Comparison of ENCODE assay signal across 8 cellular contexts in genomic region chr19:48614436-48615144, GRCh38. TPM values are rescaled to one million over a fixed set of nuclear protein-coding genes. Genes with fewer than 3 reads are reported as not detected.
DNase-seq lines count a peak whose midpoint lies in the region; ATAC-seq and TF ChIP-seq lines count a peak whose summit lies in the region.

TSS of gene FAM83E (minus strand) at chr19:48615076. CDS start at chr19:48613372, 1,704 bp downstream.

- peaks cover 70% of the 10 kb centered on the region for H3F3A ChIP-seq in PC-9 (ENCODE audit: insufficient read depth, low read depth)

- H3K79me2 ChIP-seq in PC-9 (ENCODE audit: low read depth), result peaks cover 40% of the 10 kb centered on the region

- no peaks in the 10 kb centered on the region for H3K9me3 ChIP-seq in PC-9 (ENCODE audit: insufficient read depth, low read depth)
- H3K9me3 ChIP-seq in stomach, result no peaks in the 10 kb centered on the region

- WGBS in stomach, 5 donors, result 23 to 54% (median 30%) methylated on average over 23 to 29 of the region's 29 CpGs

- POLR2A ChIA-PET in PC-9 (lab: Charles Lee; ENCODE audit: unreplicated experiment), result interaction anchor here (0.5 kb wide), 1 partner anchor 265 kb away, joined by 19 read pairs; no protein-coding TSS in a partner anchor

- H3K4me3 ChIP-seq in PC-9 (peak within 1 kb of the TSS; percentile 92), stomach (peak within 1 kb of the TSS; percentile 23 to 93 (median 60))

- peak within 1 kb of the TSS; percentile 91 for H3K27ac ChIP-seq in PC-9
- H3K27ac ChIP-seq in stomach, result peak within 1 kb of the TSS; percentile 77 to 94 (median 93)

- H3K4me2 ChIP-seq in PC-9, result peak within 1 kb of the TSS; percentile 94

- CTCF ChIA-PET in PC-9 (lab: Charles Lee), result interaction anchor here (1.8 kb wide), 1 partner anchor 25 kb away, joined by 5 read pairs; no protein-coding TSS in a partner anchor

- H4K20me1 ChIP-seq in PC-9 (ENCODE audit: insufficient read depth), result peaks cover 34% of the 10 kb centered on the region

- no peaks in the 10 kb centered on the region for H3K27me3 ChIP-seq in PC-9 (ENCODE audit: insufficient read depth, low read depth)
- H3K27me3 ChIP-seq in stomach, result no peaks in the 10 kb centered on the region

- peaks cover 54% of the 10 kb centered on the region for H3K36me3 Mint-ChIP-seq in activated CD4-positive, alpha-beta T cell treated with anti-CD3 and anti-CD28 coated beads, Interleukin-2, amount 10 ng/mL, durations not matched to agents 24 days and 14 days (ENCODE audit: low read depth)

- peak within 1 kb of the TSS; percentile 30 for H3K4me3 Mint-ChIP-seq in activated CD4-positive, alpha-beta T cell treated with anti-CD3 and anti-CD28 coated beads, Interleukin-2, amount 10 ng/mL, durations not matched to agents 24 days and 14 days

- BruUV-seq in PC-9 (replicated peaks; lab: Mats Ljungman, UMichigan), result no TSS peak

- TF ChIP-seq CTCF in PC-9 (conservative IDR thresholded peaks at IDR 0.05) (no peak), stomach (IDR thresholded peaks at IDR 0.05) (no peak), omental fat pad (IDR thresholded peaks at IDR 0.05) (no peak)

- H3K27me3 Mint-ChIP-seq in activated CD4-positive, alpha-beta T cell treated with anti-CD3 and anti-CD28 coated beads, Interleukin-2, amount 10 ng/mL, durations not matched to agents 24 days and 14 days, result no peaks in the 10 kb centered on the region

- no peak for TF ChIP-seq EP300 in stomach (IDR thresholded peaks at IDR 0.05)

- ATAC-seq in esophagus mucosa (peak; percentile 65), omental fat pad (ENCODE audit: low FRiP score) (no peak)

- no peak for DNase-seq in activated CD4-positive, alpha-beta T cell treated with anti-CD3 and anti-CD28 coated beads, Interleukin-2, amount 10 ng/mL, durations not matched to agents 24 days and 14 days
- no peak for DNase-seq in activated CD4-positive, alpha-beta T cell treated with anti-CD3 and anti-CD28 coated beads for 4 hours
- DNase-seq in PC-9 (peak; percentile 95 to 96), stomach (peak; percentile 90), NOMO-1 treated with dmso at 0.1 percent for 144 hours (lab: John Stamatoyannopoulos, UW; ENCODE audit: unreplicated experiment) (no peak), omental fat pad (ENCODE audit: low spot score) (no peak), SK-N-DZ (ENCODE audit: low spot score) (no peak)

- intact Hi-C loops in activated CD4-positive, alpha-beta T cell treated with anti-CD3 and anti-CD28 coated beads, Interleukin-2, amount 10 ng/mL, durations not matched to agents 24 days and 14 days (cut with micrococcal nuclease), result no loop called here
- intact Hi-C loops in PC-9 (cut with micrococcal nuclease; ENCODE audit: unreplicated experiment), result loop anchor here (2.0 kb wide), 1 partner anchor 26 kb away; no protein-coding TSS in a partner anchor
- intact Hi-C loops in stomach (cut with DNase I; ENCODE audit: low total_unique reads), result no loop called here

- TF ChIP-seq POLR2A in stomach (IDR thresholded peaks at IDR 0.05), result no peak

- H3K36me3 ChIP-seq in PC-9 (ENCODE audit: low read depth) (peaks cover 35% of the 10 kb centered on the region), stomach (peaks cover 24 to 39% (median 31%) of the 10 kb centered on the region in 4 donors)

- H3K4me1 ChIP-seq in PC-9 (replicated peaks; ENCODE audit: insufficient read depth), result peaks cover 42% of the 10 kb centered on the region
- H3K4me1 ChIP-seq in stomach, result peaks cover 36 to 61% (median 56%) of the 10 kb centered on the region in 4 donors

- no peak within 1 kb of the TSS for H3K27ac Mint-ChIP-seq in activated CD4-positive, alpha-beta T cell treated with anti-CD3 and anti-CD28 coated beads, Interleukin-2, amount 10 ng/mL, durations not matched to agents 24 days and 14 days

- no peak within 1 kb of the TSS for H2AFZ ChIP-seq in PC-9

- no peaks in the 10 kb centered on the region for H3K9me3 Mint-ChIP-seq in activated CD4-positive, alpha-beta T cell treated with anti-CD3 and anti-CD28 coated beads, Interleukin-2, amount 10 ng/mL, durations not matched to agents 24 days and 14 days

- no peaks in the 10 kb centered on the region for H3K9me2 ChIP-seq in PC-9 (ENCODE audit: insufficient read depth)

- peaks cover 15% of the 10 kb centered on the region for H3K4me1 Mint-ChIP-seq in activated CD4-positive, alpha-beta T cell treated with anti-CD3 and anti-CD28 coated beads, Interleukin-2, amount 10 ng/mL, durations not matched to agents 24 days and 14 days

RNA-seq across cellular contexts. Expression of gene FAM83E, which starts in this region (rescaled TPM):
- total RNA-seq in activated CD4-positive, alpha-beta T cell treated with anti-CD3 and anti-CD28 coated beads, Interleukin-2, amount 10 ng/mL, durations not matched to agents 24 days and 14 days, result 5.1 and 6.4 TPM in 2 replicates
- total RNA-seq in PC-9 (2021), result 12.3 and 17.4 TPM in 2 replicates
- total RNA-seq in esophagus mucosa, result 6.5 TPM
- 100 to 1,000 TPM in 2 of 5 donors, 10 to 100 TPM in 3; 17.5 to 275 (median 56.0) TPM for total RNA-seq in stomach
- 10 to 100 TPM; 13.3 to 62.5 (median 15.4) TPM for polyA plus RNA-seq in stomach
- 1 to 10 TPM in 1 of 4 donors, under 1 TPM in 1, not detected in 2; 0.47 to 1.3 TPM for total RNA-seq in omental fat pad
- 0.27 and 1.0 TPM in 2 replicates for polyA plus RNA-seq in SK-N-DZ (2014; cell fraction: cytosol; rRNA removed)
- polyA plus RNA-seq in SK-N-DZ (2014; cell fraction: nucleus; rRNA removed), result 2.0 and 2.1 TPM in 2 replicates

Comparison
In these comparisons a context has a peak if more than half of its experiments do, and no peak if none do; other contexts are left out.
1. DNase-seq: peak in PC-9 (2 of 2) and stomach (single experiment); none in activated CD4-positive, alpha-beta T cell treated with anti-CD3 and anti-CD28 coated beads, Interleukin-2, amount 10 ng/mL, durations not matched to agents 24 days and 14 days (single experiment), activated CD4-positive, alpha-beta T cell treated with anti-CD3 and anti-CD28 coated beads for 4 hours (0 of 2), NOMO-1 treated with dmso at 0.1 percent for 144 hours (single experiment), omental fat pad (single experiment) and SK-N-DZ (single experiment).